Comparison of ENCODE assay signal across 8 cellular contexts in genomic region chr22:19970479-19971275, GRCh38. TPM values are rescaled to one million over a fixed set of nuclear protein-coding genes. Genes with fewer than 3 reads are reported as not detected.
DNase-seq lines count a peak whose midpoint lies in the region; ATAC-seq and TF ChIP-seq lines count a peak whose summit lies in the region.

No MANE protein-coding gene starts in this region.

- peak overlapping the region; percentile 83 for H3K23ac ChIP-seq in neuronal stem cell (ENCODE audit: low read depth, low read length, poor library complexity)

- H3K4me1 ChIP-seq in A673 (ENCODE audit: insufficient read depth, low read length, poor library complexity, severe bottlenecking) (peaks cover 21% of the 10 kb centered on the region), OCI-LY3 (ENCODE audit: low read length) (peaks cover 3% of the 10 kb centered on the region; the same call in 1 of the 2 replicates), fibroblast of lung (ENCODE audit: control insufficient read depth, extremely low read depth, insufficient read depth, low read length) (no peaks in the 10 kb centered on the region), neuronal stem cell (ENCODE audit: control insufficient read depth in 2 of 2, insufficient read depth in 1 of 2, low read depth in 1 of 2, low read length in 2 of 2) (peaks cover 16 to 41% of the 10 kb centered on the region in 2 donors)

- H3K27me3 Mint-ChIP-seq in activated T-cell treated with anti-CD3 and anti-CD28 coated beads, Interleukin-2, amount 50 U/mL, for 4 hours (ENCODE audit: low read depth) = no peaks in the 10 kb centered on the region

- H4K20me1 ChIP-seq in OCI-LY3 (ENCODE audit: insufficient read depth, low read length) = 0 out of 2 replicates have a peak, but pooled peaks cover 4% of the 10 kb centered on the region
- no peaks in the 10 kb centered on the region for H4K20me1 ChIP-seq in fibroblast of lung (ENCODE audit: control insufficient read depth, extremely low read depth, insufficient read depth, low read length)

- H3K4me3 ChIP-seq in A673 (ENCODE audit: low read depth, low read length, poor library complexity, severe bottlenecking) (no peak overlapping the region), OCI-LY3 (ENCODE audit: low read length) (no peak overlapping the region), fibroblast of lung (replicated peaks in 1 of 4; ENCODE audit: control extremely low read depth in 1 of 4, insufficient read depth in 1 of 4, low read depth in 3 of 4, low read length in 4 of 4) (no peak overlapping the region), neuronal stem cell (ENCODE audit: low read length in 2 of 2) (no peak overlapping the region)

- H3K27me3 ChIP-seq in A673 (replicated peaks; ENCODE audit: insufficient read depth, low read depth, low read length, poor library complexity) (no peaks in the 10 kb centered on the region), OCI-LY3 (ENCODE audit: low read depth, low read length) (no peaks in the 10 kb centered on the region), fibroblast of lung (ENCODE audit: control insufficient read depth, insufficient read depth, low read length) (no peaks in the 10 kb centered on the region), neuronal stem cell (ENCODE audit: control insufficient read depth in 3 of 3, insufficient read depth in 3 of 3, low read depth in 1 of 3, low read length in 3 of 3) (no peaks in the 10 kb centered on the region)

- H3K79me1 ChIP-seq in neuronal stem cell (ENCODE audit: low read depth, low read length) = no peaks in the 10 kb centered on the region

- peak overlapping the region; percentile 4 for H3K4ac ChIP-seq in neuronal stem cell (ENCODE audit: low read length)

- TF ChIP-seq CTCF in A673 (conservative IDR thresholded peaks at IDR 0.05; ENCODE audit: low read depth, low read length) (peak; percentile 94), GM13977 (IDR thresholded peaks at IDR 0.05; ENCODE audit: extremely low read depth, insufficient read depth, missing control alignments) (peak; percentile 98), OCI-LY3 (IDR thresholded peaks at IDR 0.05; ENCODE audit: low read depth, low read length) (peak; percentile 91), fibroblast of lung (conservative IDR thresholded peaks at IDR 0.05 in 1 of 2, IDR thresholded peaks at IDR 0.05 in 1 of 2; ENCODE audit: low read depth in 1 of 2, low read length in 2 of 2) (peak; percentile 76 to 83)

- intact Hi-C loops in A673 (cut with micrococcal nuclease; ENCODE audit: unreplicated experiment) = loop anchor here (1.0 to 10.0 kb wide), 4 partner anchors 43 to 324 kb away; partner anchors contain the start of gene DGCR8

- H2BK12ac ChIP-seq in neuronal stem cell (ENCODE audit: low read length) = peak overlapping the region; percentile 7

- no peak overlapping the region for H3K4me2 ChIP-seq in OCI-LY3 (ENCODE audit: low read length)
- no peak overlapping the region for H3K4me2 ChIP-seq in fibroblast of lung (ENCODE audit: extremely low read depth, insufficient read depth, low read length)
- H3K4me2 ChIP-seq in neuronal stem cell (ENCODE audit: insufficient read depth, low read length, poor library complexity, severe bottlenecking) = no peak overlapping the region

- H3K36me3 ChIP-seq in A673 (ENCODE audit: insufficient read depth, low read length, poor library complexity, severe bottlenecking) (peaks cover 30% of the 10 kb centered on the region), OCI-LY3 (replicated peaks; ENCODE audit: low read depth, low read length) (no peaks in the 10 kb centered on the region), fibroblast of lung (ENCODE audit: control insufficient read depth, insufficient read depth, low read length) (peaks cover 18% of the 10 kb centered on the region), neuronal stem cell (replicated peaks in 1 of 2; ENCODE audit: control insufficient read depth in 2 of 2, insufficient read depth in 2 of 2, low read length in 2 of 2) (peaks cover 42 to 58% of the 10 kb centered on the region in 2 donors)

- H2BK15ac ChIP-seq in neuronal stem cell (ENCODE audit: low read length) = no peak overlapping the region

- POLR2A ChIA-PET in A673 (lab: Charles Lee; ENCODE audit: low non-redundant PET) = no interaction called here

- peaks cover 9% of the 10 kb centered on the region for H3K4me1 Mint-ChIP-seq in activated T-cell treated with anti-CD3 and anti-CD28 coated beads, Interleukin-2, amount 50 U/mL, for 4 hours (ENCODE audit: low read depth)

- no peak overlapping the region for H2BK120ac ChIP-seq in neuronal stem cell (ENCODE audit: low read depth, low read length)

- ATAC-seq in activated T-cell treated with anti-CD3 and anti-CD28 coated beads, Interleukin-2, amount 50 U/mL, for 4 hours = peak; percentile 84 to 90

- CTCF ChIA-PET in A673 (lab: Charles Lee) = interaction anchor here (0.6 to 1.9 kb wide), 6 partner anchors 42 to 994 kb away, joined by 3 to 6 read pairs (median 4); no protein-coding TSS in a partner anchor

- H4K91ac ChIP-seq in neuronal stem cell (ENCODE audit: low read depth, low read length, poor library complexity) = no peak overlapping the region

- no peak overlapping the region for H3K4me3 Mint-ChIP-seq in activated T-cell treated with anti-CD3 and anti-CD28 coated beads, Interleukin-2, amount 50 U/mL, for 4 hours

- H2AK5ac ChIP-seq in neuronal stem cell (ENCODE audit: low read depth, low read length) = peak overlapping the region; percentile 77

- BruUV-seq in A673 (replicated peaks; lab: Mats Ljungman, UMichigan) = no TSS peak

- in situ Hi-C loops in GM13977 (cut with MboI; ENCODE audit: low pct_unique_long_range_greater_than_20kb, low sequenced_read_pairs, unreplicated experiment) = loop anchor here (25.0 kb wide), 2 partner anchors 108 to 317 kb away; partner anchors contain the start of genes GNB1L and RTL10

- H3K9ac ChIP-seq in OCI-LY3 (ENCODE audit: low read length) (no peak overlapping the region), fibroblast of lung (ENCODE audit: insufficient read depth, low read length) (no peak overlapping the region), neuronal stem cell (ENCODE audit: low read depth, low read length, poor library complexity) (peak overlapping the region; percentile 83)

- H3K79me2 ChIP-seq in OCI-LY3 (ENCODE audit: low read length) (no peaks in the 10 kb centered on the region), fibroblast of lung (ENCODE audit: control insufficient read depth, insufficient read depth, low read length) (no peaks in the 10 kb centered on the region)

- H3K18ac ChIP-seq in neuronal stem cell (ENCODE audit: low read length) = no peak overlapping the region

- H2AFZ ChIP-seq in OCI-LY3 (ENCODE audit: low read depth, low read length) (no peak overlapping the region), fibroblast of lung (ENCODE audit: low read length) (no peak overlapping the region), neuronal stem cell (ENCODE audit: low read length) (no peak overlapping the region)

- DNase-seq in A673 (ENCODE audit: low spot score) (peak; percentile 75), GM13977 (ENCODE audit: low spot score) (peak; percentile 92), fibroblast of lung (ENCODE audit: low read depth in 2 of 2) (peak; percentile 35 to 60), neuronal stem cell (ENCODE audit: low spot score) (peak; percentile 65), superior temporal gyrus (ENCODE audit: extremely low spot score) (peak; percentile 79), cortex of kidney (lab: John Stamatoyannopoulos, UW) (no peak)
- DNase-seq in activated T-cell treated with anti-CD3 and anti-CD28 coated beads, Interleukin-2, amount 50 U/mL, for 4 hours = peak; percentile 82

- peaks cover 5% of the 10 kb centered on the region for H3K36me3 Mint-ChIP-seq in activated T-cell treated with anti-CD3 and anti-CD28 coated beads, Interleukin-2, amount 50 U/mL, for 4 hours (ENCODE audit: insufficient read depth)

- peak overlapping the region; percentile 74 for H4K8ac ChIP-seq in neuronal stem cell (ENCODE audit: low read depth, low read length)

- H3K14ac ChIP-seq in neuronal stem cell (ENCODE audit: low read length) = no peak overlapping the region

- no peaks in the 10 kb centered on the region for H3K9me3 Mint-ChIP-seq in activated T-cell treated with anti-CD3 and anti-CD28 coated beads, Interleukin-2, amount 50 U/mL, for 4 hours

- H2BK5ac ChIP-seq in neuronal stem cell (ENCODE audit: low read length) = no peak overlapping the region

- H3K9me3 ChIP-seq in A673 (ENCODE audit: low read depth, low read length, poor library complexity, severe bottlenecking) (no peaks in the 10 kb centered on the region), OCI-LY3 (ENCODE audit: insufficient read depth, low read length) (no peaks in the 10 kb centered on the region), fibroblast of lung (ENCODE audit: control insufficient read depth, insufficient read depth, low read depth, low read length) (no peaks in the 10 kb centered on the region), neuronal stem cell (replicated peaks in 1 of 2; ENCODE audit: control insufficient read depth in 2 of 2, insufficient read depth in 1 of 2, low read depth in 1 of 2, low read length in 2 of 2) (no peaks in the 10 kb centered on the region)

- no CpG with 5 or more reads among the region's 25 CpGs for WGBS in neuronal stem cell (ENCODE audit: extremely low coverage in 2 of 2, insufficient read length in 2 of 2, insufficient replicate concordance in 1 of 2), 2 donors

- peak overlapping the region; percentile 23 for H3K27ac ChIP-seq in A673 (ENCODE audit: low read depth, low read length, poor library complexity, severe bottlenecking)
- no peak overlapping the region for H3K27ac ChIP-seq in OCI-LY3 (ENCODE audit: low read length)
- no peak overlapping the region for H3K27ac ChIP-seq in fibroblast of lung (ENCODE audit: insufficient read depth, low read length)
- H3K27ac ChIP-seq in neuronal stem cell (replicated peaks; ENCODE audit: low read length) = no peak overlapping the region

RNA-seq across cellular contexts. Expression of gene TXNRD2, which starts 29.1 kb away (rescaled TPM):
- total RNA-seq in A673 (2021) (25.2 and 32.6 TPM in 2 replicates), fibroblast of lung (18.2 and 30.7 TPM in 2 replicates)
- total RNA-seq in activated T-cell treated with anti-CD3 and anti-CD28 coated beads, Interleukin-2, amount 50 U/mL, for 4 hours = 10 to 100 TPM; 15.4 to 21.6 (median 19.4) TPM
- 13.2 and 19.7 TPM in 2 replicates for polyA plus RNA-seq in fibroblast of lung
- polyA plus RNA-seq in fibroblast of lung (2012) = 17.7 and 33.3 TPM in 2 replicates
- polyA minus RNA-seq in fibroblast of lung (ENCODE audit: low replicate concordance) = 32.4 and 45.4 TPM in 2 replicates
- 16.7 TPM for polyA plus RNA-seq in neuronal stem cell (2013, experiment 1 of 2)
- 17.7 TPM for polyA plus RNA-seq in neuronal stem cell (2013, experiment 2 of 2)

RNA-seq across cellular contexts. Expression of gene COMT, which starts 29.1 kb away (rescaled TPM):
- 87.8 and 98.6 TPM in 2 replicates for total RNA-seq in A673 (2021)
- 100 to 1,000 TPM in 1 of 3 donors, 10 to 100 TPM in 2; 95.0 to 118 (median 95.5) TPM for total RNA-seq in activated T-cell treated with anti-CD3 and anti-CD28 coated beads, Interleukin-2, amount 50 U/mL, for 4 hours
- total RNA-seq in fibroblast of lung = 192 and 305 TPM in 2 replicates
- 150 and 208 TPM in 2 replicates for polyA plus RNA-seq in fibroblast of lung
- 201 and 240 TPM in 2 replicates for polyA plus RNA-seq in fibroblast of lung (2012)
- polyA minus RNA-seq in fibroblast of lung (ENCODE audit: low replicate concordance) = 94.0 and 188 TPM in 2 replicates
- polyA plus RNA-seq in neuronal stem cell (2013, experiment 1 of 2) = 7.3 TPM
- polyA plus RNA-seq in neuronal stem cell (2013, experiment 2 of 2) = 6.4 TPM

RNA-seq across cellular contexts. Expression of gene ARVCF, which starts 45.9 kb away (rescaled TPM):
- 11.1 and 17.2 TPM in 2 replicates for total RNA-seq in A673 (2021)
- 1 to 10 TPM; 2.3 to 3.6 (median 2.8) TPM for total RNA-seq in activated T-cell treated with anti-CD3 and anti-CD28 coated beads, Interleukin-2, amount 50 U/mL, for 4 hours
- total RNA-seq in fibroblast of lung = 13.9 and 15.7 TPM in 2 replicates
- polyA plus RNA-seq in fibroblast of lung = 2.0 and 2.6 TPM in 2 replicates
- 3.5 and 7.1 TPM in 2 replicates for polyA plus RNA-seq in fibroblast of lung (2012)
- polyA minus RNA-seq in fibroblast of lung (ENCODE audit: low replicate concordance) = 1.1 and 8.5 TPM in 2 replicates
- 35.3 TPM for polyA plus RNA-seq in neuronal stem cell (2013, experiment 1 of 2)
- polyA plus RNA-seq in neuronal stem cell (2013, experiment 2 of 2) = 32.4 TPM

RNA-seq across cellular contexts. Expression of gene TANGO2, which starts 50.2 kb away (rescaled TPM):
- total RNA-seq in A673 (2021) (17.7 and 21.5 TPM in 2 replicates), fibroblast of lung (33.4 and 52.8 TPM in 2 replicates)
- 10 to 100 TPM; 23.1 to 26.8 (median 25.3) TPM for total RNA-seq in activated T-cell treated with anti-CD3 and anti-CD28 coated beads, Interleukin-2, amount 50 U/mL, for 4 hours
- polyA plus RNA-seq in fibroblast of lung = 28.3 and 41.3 TPM in 2 replicates
- polyA plus RNA-seq in fibroblast of lung (2012) = 21.0 and 22.2 TPM in 2 replicates
- 49.5 and 66.6 TPM in 2 replicates for polyA minus RNA-seq in fibroblast of lung (ENCODE audit: low replicate concordance)
- 4.9 TPM for polyA plus RNA-seq in neuronal stem cell (2013, experiment 1 of 2)
- 4.2 TPM for polyA plus RNA-seq in neuronal stem cell (2013, experiment 2 of 2)
